Comparison of ENCODE assay signal across 15 cellular contexts in the genomic region with DNA sequence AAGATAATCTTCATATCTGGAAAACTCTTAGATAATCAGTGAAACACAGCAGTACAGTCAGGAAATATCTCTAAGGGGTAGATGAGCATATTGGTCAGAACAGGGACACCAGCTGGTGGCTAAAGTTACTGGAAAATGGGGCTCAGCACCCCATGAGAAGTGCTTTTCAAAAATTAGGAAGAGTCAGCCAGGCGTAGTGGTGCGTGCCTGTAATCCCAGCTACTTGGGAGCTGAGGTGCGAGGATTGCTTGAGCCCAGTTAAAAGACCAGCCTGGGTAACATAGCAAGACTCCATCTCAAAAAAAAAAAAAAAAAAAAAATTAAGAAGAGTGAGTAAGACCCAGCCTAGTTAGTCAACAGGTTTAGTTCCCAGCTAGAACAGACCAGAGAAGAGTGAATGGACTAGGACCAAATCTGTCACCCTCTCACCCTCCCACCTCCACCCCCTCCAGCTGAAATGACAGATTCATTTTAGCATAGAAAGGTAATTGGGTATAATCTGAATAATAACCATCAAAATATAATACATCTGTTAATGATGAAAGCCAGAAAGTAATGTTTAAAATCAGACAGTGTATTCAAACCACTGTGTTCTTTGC.
DNase-seq lines count a peak whose midpoint lies in the region; ATAC-seq and TF ChIP-seq lines count a peak whose summit lies in the region.
"Had no signal": no experiment of that assay in that cellular context is flagged by ENCODE, and none has a peak within 500 bp of the region (broad histone marks: within the 10 kb centered on the region; RNA-seq: fewer than 3 reads in every experiment).

No MANE protein-coding gene starts in this region.

- H3K36me3 ChIP-seq in CD8-positive, alpha-beta T cell (ENCODE audit: insufficient read depth, low read length): peaks cover 41% of the 10 kb centered on the region
- H3K36me3 ChIP-seq: neural progenitor cell had no signal

- H3K4me1 Mint-ChIP-seq in CD8-positive, alpha-beta T cell (ENCODE audit: low read depth): peaks cover 87% of the 10 kb centered on the region
- H3K4me1 Mint-ChIP-seq in activated B cell treated with CpG ODN at 0.5 μM for 24 hours (peaks cover 46% of the 10 kb centered on the region), nephron progenitor cell (peaks cover 87% of the 10 kb centered on the region)
- H3K4me1 Mint-ChIP-seq in activated naive CD8-positive, alpha-beta T cell treated with anti-CD3 and anti-CD28 coated beads, Interleukin-2, amount 10 ng/mL, durations not matched to agents 7 days and 5 days: peaks cover 63% of the 10 kb centered on the region

- H3K4me3 ChIP-seq in CD8-positive, alpha-beta T cell (ENCODE audit: low read depth, low read length): no peak overlapping the region
- H3K4me3 ChIP-seq: neural progenitor cell had no signal

- no peaks in the 10 kb centered on the region for H3K27me3 ChIP-seq in CD8-positive, alpha-beta T cell (ENCODE audit: insufficient read depth, low read length)
- H3K27me3 ChIP-seq: neural progenitor cell had no signal

- H3K4me3 Mint-ChIP-seq in CD8-positive, alpha-beta T cell: peak overlapping the region; percentile 22
- H3K4me3 Mint-ChIP-seq in activated B cell treated with CpG ODN at 0.5 μM for 24 hours (no peak overlapping the region), nephron progenitor cell (no peak overlapping the region)
- H3K4me3 Mint-ChIP-seq in activated naive CD8-positive, alpha-beta T cell treated with anti-CD3 and anti-CD28 coated beads, Interleukin-2, amount 10 ng/mL, durations not matched to agents 7 days and 5 days: no peak overlapping the region
- H3K4me3 Mint-ChIP-seq: neural progenitor cell had no signal

- no peak for DNase-seq in CD8-positive, alpha-beta T cell
- DNase-seq in activated B cell treated with CpG ODN at 0.5 μM for 24 hours: no peak
- no peak for DNase-seq in activated naive CD8-positive, alpha-beta T cell treated with anti-CD3 and anti-CD28 coated beads, Interleukin-2, amount 10 ng/mL, durations not matched to agents 7 days and 5 days
- DNase-seq in nephron progenitor cell: no peak
- DNase-seq in cerebellum (ENCODE audit: low spot score): no peak
- DNase-seq in SIG-M5 (lab: John Stamatoyannopoulos, UW): no peak
- no peak for DNase-seq in AML-193 (lab: John Stamatoyannopoulos, UW)
- DNase-seq: C1 segment of cervical spinal cord, head of caudate nucleus, left colon, NCI-H187, NCI-H82, SK-N-SH had no signal

- H3K27ac Mint-ChIP-seq in CD8-positive, alpha-beta T cell: peak overlapping the region; percentile 91
- peak overlapping the region; percentile 27 for H3K27ac Mint-ChIP-seq in activated B cell treated with CpG ODN at 0.5 μM for 24 hours
- peak overlapping the region; percentile 60 for H3K27ac Mint-ChIP-seq in activated naive CD8-positive, alpha-beta T cell treated with anti-CD3 and anti-CD28 coated beads, Interleukin-2, amount 10 ng/mL, durations not matched to agents 7 days and 5 days
- H3K27ac Mint-ChIP-seq in nephron progenitor cell: peak overlapping the region; percentile 99
- H3K27ac Mint-ChIP-seq: neural progenitor cell had no signal

- TF ChIP-seq CTCF in CD8-positive, alpha-beta T cell (IDR thresholded peaks at IDR 0.05): no peak
- no peak for TF ChIP-seq CTCF in activated B cell treated with CpG ODN at 0.5 μM for 24 hours (IDR thresholded peaks at IDR 0.05)
- no peak for TF ChIP-seq CTCF in nephron progenitor cell (IDR thresholded peaks at IDR 0.05)

- POLR2A ChIA-PET in CD8-positive, alpha-beta T cell (lab: Charles Lee): interaction anchor here (0.8 to 4.5 kb wide), 4 partner anchors 8 to 123 kb away, joined by 3 to 19 read pairs (median 4); no protein-coding TSS in a partner anchor
- POLR2A ChIA-PET in activated B cell treated with CpG ODN at 0.5 μM for 24 hours (lab: Charles Lee): interaction anchor here (0.7 to 1.6 kb wide), 3 partner anchors 12 to 121 kb away, joined by 3 to 7 read pairs (median 3); a partner anchor contains a TSS
- POLR2A ChIA-PET in activated naive CD8-positive, alpha-beta T cell treated with anti-CD3 and anti-CD28 coated beads, Interleukin-2, amount 10 ng/mL, durations not matched to agents 7 days and 5 days (lab: Charles Lee): interaction anchor here (0.8 to 3.5 kb wide), 4 partner anchors 26 to 221 kb away, joined by 3 to 14 read pairs (median 4); a partner anchor contains a TSS

- H3K27me3 Mint-ChIP-seq in CD8-positive, alpha-beta T cell (ENCODE audit: low read depth): no peaks in the 10 kb centered on the region
- H3K27me3 Mint-ChIP-seq in activated B cell treated with CpG ODN at 0.5 μM for 24 hours (no peaks in the 10 kb centered on the region), nephron progenitor cell (ENCODE audit: low read depth, poor library complexity) (peaks cover 2% of the 10 kb centered on the region)
- H3K27me3 Mint-ChIP-seq in activated naive CD8-positive, alpha-beta T cell treated with anti-CD3 and anti-CD28 coated beads, Interleukin-2, amount 10 ng/mL, durations not matched to agents 7 days and 5 days: no peaks in the 10 kb centered on the region

- no peaks in the 10 kb centered on the region for H3K9me3 Mint-ChIP-seq in CD8-positive, alpha-beta T cell
- H3K9me3 Mint-ChIP-seq in activated B cell treated with CpG ODN at 0.5 μM for 24 hours: no peaks in the 10 kb centered on the region
- no peaks in the 10 kb centered on the region for H3K9me3 Mint-ChIP-seq in activated naive CD8-positive, alpha-beta T cell treated with anti-CD3 and anti-CD28 coated beads, Interleukin-2, amount 10 ng/mL, durations not matched to agents 7 days and 5 days
- H3K9me3 Mint-ChIP-seq in nephron progenitor cell: no peaks in the 10 kb centered on the region
- H3K9me3 Mint-ChIP-seq: neural progenitor cell had no signal

- CTCF ChIA-PET in CD8-positive, alpha-beta T cell (lab: Charles Lee): interaction anchor here (0.8 to 8.1 kb wide), 9 partner anchors 11 to 514 kb away, joined by 3 to 87 read pairs (median 3); a partner anchor contains a TSS
- CTCF ChIA-PET in activated B cell treated with CpG ODN at 0.5 μM for 24 hours (lab: Charles Lee): interaction anchor here (0.6 to 2.1 kb wide), 4 partner anchors 172 to 514 kb away, joined by 3 to 5 read pairs (median 3); a partner anchor contains a TSS

- H3K27ac ChIP-seq in CD8-positive, alpha-beta T cell (ENCODE audit: low read depth, low read length): no peak overlapping the region
- H3K27ac ChIP-seq: neural progenitor cell had no signal

- H3K4me1 ChIP-seq in CD8-positive, alpha-beta T cell (ENCODE audit: insufficient read depth, low read length): peaks cover 81% of the 10 kb centered on the region
- H3K4me1 ChIP-seq: neural progenitor cell had no signal

- no peaks in the 10 kb centered on the region for H3K9me3 ChIP-seq in CD8-positive, alpha-beta T cell (ENCODE audit: low read length)
- H3K9me3 ChIP-seq: SK-N-SH had no signal

- ATAC-seq in CD8-positive, alpha-beta T cell: no peak
- ATAC-seq in activated B cell treated with CpG ODN at 0.5 μM for 24 hours (ENCODE audit: low read depth): no peak
- ATAC-seq in activated naive CD8-positive, alpha-beta T cell treated with anti-CD3 and anti-CD28 coated beads, Interleukin-2, amount 10 ng/mL, durations not matched to agents 7 days and 5 days (ENCODE audit: low read depth): no peak
- ATAC-seq in GM21619 (IDR thresholded peaks at IDR 0.05; ENCODE audit: unreplicated experiment): no peak
- ATAC-seq: left colon had no signal

- intact Hi-C loops in CD8-positive, alpha-beta T cell (cut with DNase I, micrococcal nuclease): loop anchor here (5.0 kb wide), 6 partner anchors 37 to 172 kb away; no protein-coding TSS in a partner anchor
- intact Hi-C loops in activated B cell treated with CpG ODN at 0.5 μM for 24 hours (cut with micrococcal nuclease): loop anchor here (5.0 kb wide), 1 partner anchor 57 kb away; no protein-coding TSS in a partner anchor

- peaks cover 65% of the 10 kb centered on the region for H3K36me3 Mint-ChIP-seq in CD8-positive, alpha-beta T cell
- H3K36me3 Mint-ChIP-seq in activated B cell treated with CpG ODN at 0.5 μM for 24 hours (ENCODE audit: low read depth) (peaks cover 53% of the 10 kb centered on the region), nephron progenitor cell (ENCODE audit: low read depth) (peaks cover 20% of the 10 kb centered on the region)
- H3K36me3 Mint-ChIP-seq in activated naive CD8-positive, alpha-beta T cell treated with anti-CD3 and anti-CD28 coated beads, Interleukin-2, amount 10 ng/mL, durations not matched to agents 7 days and 5 days: peaks cover 30% of the 10 kb centered on the region

Comparison
In these comparisons a context has a peak if more than half of its experiments do, and no peak if none do; other contexts are left out.
1. H3K27ac Mint-ChIP-seq: peak in every context shown above with its lines; median percentile 99 in nephron progenitor cell; 91 in CD8-positive, alpha-beta T cell; 60 in activated naive CD8-positive, alpha-beta T cell treated with anti-CD3 and anti-CD28 coated beads, Interleukin-2, amount 10 ng/mL, durations not matched to agents 7 days and 5 days; 27 in activated B cell treated with CpG ODN at 0.5 μM for 24 hours.